In the genomic region with DNA sequence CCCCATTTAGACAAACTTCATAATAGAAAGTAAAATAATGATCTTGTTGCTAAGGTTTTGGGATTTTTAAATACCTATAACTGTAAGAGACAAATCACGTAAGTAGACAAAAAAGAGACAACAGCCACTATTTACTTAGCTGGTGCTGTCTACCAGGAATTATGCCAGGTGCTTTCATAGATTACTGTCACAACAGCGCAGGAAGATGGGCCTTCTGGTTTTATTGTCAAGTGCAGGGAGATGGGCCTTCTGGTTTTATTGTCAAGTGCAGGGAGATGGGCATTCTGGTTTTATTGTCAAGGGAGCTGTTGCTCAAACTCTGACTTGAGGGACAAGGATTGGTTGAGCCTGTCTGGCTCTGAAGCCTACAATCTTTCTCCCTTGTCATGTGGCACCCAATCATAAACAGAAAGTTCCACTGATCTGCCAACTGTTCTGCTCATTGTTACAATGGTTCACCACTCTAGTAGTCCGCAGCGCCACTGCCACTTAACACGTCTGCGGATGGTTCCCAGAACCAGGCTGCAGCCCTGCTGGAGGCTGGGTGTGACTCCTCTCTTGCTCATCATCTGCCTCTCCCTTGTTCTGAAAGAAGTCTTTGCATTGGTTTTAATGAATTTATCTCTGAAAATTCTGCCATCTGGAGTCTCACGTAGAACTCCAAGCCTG, we compare ENCODE assay signal across 8 cellular contexts.
DNase-seq lines count a peak whose midpoint lies in the region; ATAC-seq, FAIRE-seq and TF ChIP-seq lines count a peak whose summit lies in the region.

No MANE protein-coding gene starts in this region.

- peak; percentile 2 to 46 for ATAC-seq in right cardiac atrium
- no peak for ATAC-seq in activated CD4-positive, CD25-positive, alpha-beta regulatory T cell treated with anti-CD3 and anti-CD28 coated beads, Interleukin-2, amount 50 U/mL, for 24 hours

- no peaks in the 10 kb centered on the region for H3K9me3 ChIP-seq in MG63
- H3K9me3 ChIP-seq in right cardiac atrium (ENCODE audit: control insufficient read depth, low read length): no peaks in the 10 kb centered on the region

- DNase-seq in A172 (ENCODE audit: low spot score) (peak; percentile 89), MG63 (peak; percentile 73), T1000 (lab: John Stamatoyannopoulos, UW) (peak; percentile 33), right cardiac atrium (peak in 2 of 3 donors; percentile 75 to 77), NAMALWA (ENCODE audit: low spot score) (no peak), D341Med (ENCODE audit: low spot score) (no peak), D721Med (ENCODE audit: insufficient read length, low spot score) (no peak)

- no peak for TF ChIP-seq CTCF in D721Med (IDR thresholded peaks at IDR 0.05; ENCODE audit: insufficient read depth, missing control alignments)

- H3K27me3 ChIP-seq in MG63 (no peaks in the 10 kb centered on the region), right cardiac atrium (ENCODE audit: control insufficient read depth, insufficient read depth) (no peaks in the 10 kb centered on the region)

- 81% methylated on average over 7 of the region's 7 CpGs for WGBS in right cardiac atrium

- H3K4me1 ChIP-seq in right cardiac atrium (ENCODE audit: control insufficient read depth, insufficient read depth, low read length): peaks cover 27% of the 10 kb centered on the region

- intact Hi-C loops in right cardiac atrium (cut with DNase I): no loop called here

- H3K27ac ChIP-seq in right cardiac atrium (ENCODE audit: low read length): no peak overlapping the region

- no peak overlapping the region for H3K4me3 ChIP-seq in MG63
- no peak overlapping the region for H3K4me3 ChIP-seq in right cardiac atrium (ENCODE audit: low read length)

- FAIRE-seq in D721Med (lab: Jason Lieb, UNC): no peak

- no peaks in the 10 kb centered on the region for H3K36me3 ChIP-seq in MG63

Comparison
In these comparisons a context has a peak if more than half of its experiments do, and no peak if none do; other contexts are left out.
1. DNase-seq: peak in A172 (single experiment), MG63 (single experiment), T1000 (single experiment) and right cardiac atrium (2 of 3); none in NAMALWA (single experiment), D341Med (single experiment) and D721Med (single experiment).
2. ATAC-seq: peak in right cardiac atrium (2 of 2); none in activated CD4-positive, CD25-positive, alpha-beta regulatory T cell treated with anti-CD3 and anti-CD28 coated beads, Interleukin-2, amount 50 U/mL, for 24 hours (0 of 2).